Comparison of ENCODE assay signal across 1 cellular context in genomic region chr11:67239795-67240574, GRCh38.
TF ChIP-seq lines count a peak whose summit lies in the region.

No MANE protein-coding gene starts in this region.

TF ChIP-seq in K562, 482 proteins besides CTCF, POLR2A, EP300 and RAD21 (continued from another document):
- no peak for TF ChIP-seq RERE (CRISPR knock-in tag; IDR thresholded peaks at IDR 0.05; ENCODE audit: borderline replicate concordance)
- no peak for TF ChIP-seq ILK (tag; IDR thresholded peaks at IDR 0.05; ENCODE audit: borderline replicate concordance, low read depth)
- no peak for TF ChIP-seq SREBF2 (CRISPR knock-in tag; IDR thresholded peaks at IDR 0.05)
- TF ChIP-seq ZFX (CRISPR knock-in tag; IDR thresholded peaks at IDR 0.05): peak; percentile 69
- no peak for TF ChIP-seq KHSRP (IDR thresholded peaks at IDR 0.05)
- TF ChIP-seq SRSF1 (IDR thresholded peaks at IDR 0.05; ENCODE audit: low read depth, low read length): no peak
- no peak for TF ChIP-seq ZNF77 (CRISPR knock-in tag; IDR thresholded peaks at IDR 0.05)
- no peak for TF ChIP-seq FOXK1 (CRISPR knock-in tag; IDR thresholded peaks at IDR 0.05; ENCODE audit: borderline replicate concordance)
- TF ChIP-seq NBN (IDR thresholded peaks at IDR 0.05; ENCODE audit: low read depth): no peak
- no peak for TF ChIP-seq ZNF778 (CRISPR knock-in tag; IDR thresholded peaks at IDR 0.05)
- no peak for TF ChIP-seq SMARCA5 (IDR thresholded peaks at IDR 0.05)
- 0 out of 2 replicates have a peak, but pooled peaks have one; percentile 44 for TF ChIP-seq FOSL1 (tag; conservative IDR thresholded peaks at IDR 0.05)
- no peak for TF ChIP-seq ZFP1 (CRISPR knock-in tag; IDR thresholded peaks at IDR 0.05)
- no peak for TF ChIP-seq TSC22D4 (tag; IDR thresholded peaks at IDR 0.05)
- no peak for TF ChIP-seq ZNF436 (CRISPR knock-in tag; IDR thresholded peaks at IDR 0.05)
- no peak for TF ChIP-seq CC2D1A (IDR thresholded peaks at IDR 0.05)
- TF ChIP-seq GATA2 (CRISPR knock-in tag; IDR thresholded peaks at IDR 0.05): no peak
- no peak for TF ChIP-seq TCF3 (CRISPR knock-in tag; IDR thresholded peaks at IDR 0.05)
- TF ChIP-seq ZNF384 (IDR thresholded peaks at IDR 0.05; ENCODE audit: low read depth, low read length): no peak
- no peak for TF ChIP-seq SAFB2 (IDR thresholded peaks at IDR 0.05; ENCODE audit: borderline replicate concordance, low read depth, low read length, severe bottlenecking)
- TF ChIP-seq ZKSCAN3 (CRISPR knock-in tag; IDR thresholded peaks at IDR 0.05): no peak
- peak; percentile 30; the same call in 1 of the 2 replicates for TF ChIP-seq SIN3B (IDR thresholded peaks at IDR 0.05; ENCODE audit: low read depth)
- TF ChIP-seq POLR2H (tag; IDR thresholded peaks at IDR 0.05; ENCODE audit: low read depth): peak; percentile 90
- TF ChIP-seq EHMT2 (IDR thresholded peaks at IDR 0.05): no peak
- no peak for TF ChIP-seq HMBOX1 (IDR thresholded peaks at IDR 0.05)
